In genomic region chr19:19606021-19606420, GRCh38 we compare ENCODE assay signal across 9 cellular contexts. TPM values are rescaled to one million over a fixed set of nuclear protein-coding genes. Genes with fewer than 3 reads are reported as not detected.
DNase-seq lines count a peak whose midpoint lies in the region; ATAC-seq and TF ChIP-seq lines count a peak whose summit lies in the region.
"Had no signal": no experiment of that assay in that cellular context is flagged by ENCODE, and none has a peak within 500 bp of the region (broad histone marks: within the 10 kb centered on the region; RNA-seq: fewer than 3 reads in every experiment).

No MANE protein-coding gene starts in this region.

- H3K9me2 ChIP-seq in hepatocyte (replicated peaks; ENCODE audit: insufficient read depth), result no peaks in the 10 kb centered on the region

- H3K27ac Mint-ChIP-seq in activated CD4-positive, alpha-beta T cell treated with anti-CD3 and anti-CD28 coated beads, Interleukin-2, amount 10 ng/mL, durations not matched to agents 24 days and 14 days, result peak overlapping the region; percentile 91

- H3K27me3 Mint-ChIP-seq in activated CD4-positive, alpha-beta T cell treated with anti-CD3 and anti-CD28 coated beads, Interleukin-2, amount 10 ng/mL, durations not matched to agents 24 days and 14 days, result no peaks in the 10 kb centered on the region

- H3K4me1 ChIP-seq in BLaER1, result peaks cover 45% of the 10 kb centered on the region
- no peaks in the 10 kb centered on the region for H3K4me1 ChIP-seq in hepatocyte (ENCODE audit: insufficient read depth)

- no peaks in the 10 kb centered on the region for H3K36me3 ChIP-seq in BLaER1
- H3K36me3 ChIP-seq in hepatocyte (replicated peaks; ENCODE audit: insufficient read depth, low read depth), result no peaks in the 10 kb centered on the region
- no peaks in the 10 kb centered on the region for H3K36me3 ChIP-seq in H7 (replicated peaks; ENCODE audit: control insufficient read depth, insufficient read depth, low read length)

- H3K27ac ChIP-seq in BLaER1 (peak overlapping the region; percentile 63), hepatocyte (peak overlapping the region; percentile 67)

- H3K79me2 ChIP-seq in hepatocyte, result no peaks in the 10 kb centered on the region

- H3K4me3 Mint-ChIP-seq in activated CD4-positive, alpha-beta T cell treated with anti-CD3 and anti-CD28 coated beads, Interleukin-2, amount 10 ng/mL, durations not matched to agents 24 days and 14 days, result peak overlapping the region; percentile 63

- H4K20me1 ChIP-seq in BLaER1, result no peaks in the 10 kb centered on the region
- H4K20me1 ChIP-seq in hepatocyte (ENCODE audit: insufficient read depth, poor library complexity, severe bottlenecking), result no peaks in the 10 kb centered on the region

- no peak for ATAC-seq in HG03039 (IDR thresholded peaks at IDR 0.05; ENCODE audit: unreplicated experiment)

- DNase-seq in HT-29 (ENCODE audit: low spot score) (peak; percentile 75), hepatocyte (ENCODE audit: low spot score) (peak; percentile 63), H7 (no peak), AG08396 (ENCODE audit: low spot score) (no peak), AG20443 (ENCODE audit: low spot score) (no peak)
- DNase-seq in activated CD4-positive, alpha-beta T cell treated with anti-CD3 and anti-CD28 coated beads, Interleukin-2, amount 10 ng/mL, durations not matched to agents 24 days and 14 days, result peak; percentile 83

- no peaks in the 10 kb centered on the region for H3K9me3 Mint-ChIP-seq in activated CD4-positive, alpha-beta T cell treated with anti-CD3 and anti-CD28 coated beads, Interleukin-2, amount 10 ng/mL, durations not matched to agents 24 days and 14 days

- peaks cover 44% of the 10 kb centered on the region for H3K36me3 Mint-ChIP-seq in activated CD4-positive, alpha-beta T cell treated with anti-CD3 and anti-CD28 coated beads, Interleukin-2, amount 10 ng/mL, durations not matched to agents 24 days and 14 days (ENCODE audit: low read depth)

- H3K9me3 ChIP-seq in BLaER1 (no peaks in the 10 kb centered on the region), hepatocyte (ENCODE audit: low read depth) (no peaks in the 10 kb centered on the region)

- H3K9ac ChIP-seq in BLaER1, result no peak overlapping the region

- no peak overlapping the region for H2AFZ ChIP-seq in hepatocyte

- no peak for TF ChIP-seq CTCF in hepatocyte (IDR thresholded peaks at IDR 0.05; ENCODE audit: poor library complexity)

- H3K4me1 Mint-ChIP-seq in activated CD4-positive, alpha-beta T cell treated with anti-CD3 and anti-CD28 coated beads, Interleukin-2, amount 10 ng/mL, durations not matched to agents 24 days and 14 days, result peaks cover 52% of the 10 kb centered on the region

- H3K4me2 ChIP-seq in BLaER1 (peak overlapping the region; percentile 29), hepatocyte (no peak overlapping the region)

- intact Hi-C loops in activated CD4-positive, alpha-beta T cell treated with anti-CD3 and anti-CD28 coated beads, Interleukin-2, amount 10 ng/mL, durations not matched to agents 24 days and 14 days (cut with micrococcal nuclease), result no loop called here

- H3K4me3 ChIP-seq in BLaER1 (no peak overlapping the region), hepatocyte (no peak overlapping the region), H7 (ENCODE audit: insufficient read depth, low read depth, low read length) (no peak overlapping the region)
- H3K4me3 ChIP-seq: lung had no signal

- no peaks in the 10 kb centered on the region for H3K27me3 ChIP-seq in BLaER1
- no peaks in the 10 kb centered on the region for H3K27me3 ChIP-seq in hepatocyte
- H3K27me3 ChIP-seq in H7 (ENCODE audit: control insufficient read depth, insufficient read depth, low read length), result no peaks in the 10 kb centered on the region

- 85% methylated on average over 1 of the region's 1 CpG for WGBS in hepatocyte (ENCODE audit: low lambda C conversion rate, missing lambda C conversion rate)

RNA-seq across cellular contexts. Expression of gene PBX4, which starts 12.5 kb away (rescaled TPM):
- total RNA-seq in HT-29 (2014; rRNA removed; shearing (Covaris generic)), result 2.5 and 3.3 TPM in 2 replicates
- total RNA-seq in activated CD4-positive, alpha-beta T cell treated with anti-CD3 and anti-CD28 coated beads, Interleukin-2, amount 10 ng/mL, durations not matched to agents 24 days and 14 days, result 19.2 and 20.5 TPM in 2 replicates
- 0.64 and 3.2 TPM in 2 replicates for total RNA-seq in hepatocyte
- polyA plus RNA-seq in hepatocyte, result 2.5 and 4.3 TPM in 2 replicates
- 0.94 and 2.7 TPM in 2 replicates for total RNA-seq in H7 (2014; rRNA removed; shearing (Covaris generic))

RNA-seq across cellular contexts. Expression of gene LPAR2, which starts 22.0 kb away (rescaled TPM):
- 14.1 and 16.2 TPM in 2 replicates for total RNA-seq in HT-29 (2014; rRNA removed; shearing (Covaris generic))
- total RNA-seq in activated CD4-positive, alpha-beta T cell treated with anti-CD3 and anti-CD28 coated beads, Interleukin-2, amount 10 ng/mL, durations not matched to agents 24 days and 14 days, result 21.9 and 23.9 TPM in 2 replicates
- 11.5 and 20.1 TPM in 2 replicates for total RNA-seq in hepatocyte
- 33.1 and 42.6 TPM in 2 replicates for polyA plus RNA-seq in hepatocyte
- total RNA-seq in H7 (2014; rRNA removed; shearing (Covaris generic)), result 44.0 and 45.0 TPM in 2 replicates

RNA-seq across cellular contexts. Expression of gene GMIP, which starts 37.4 kb away (rescaled TPM):
- total RNA-seq in HT-29 (2014; rRNA removed; shearing (Covaris generic)), result 15.9 and 19.3 TPM in 2 replicates
- total RNA-seq in activated CD4-positive, alpha-beta T cell treated with anti-CD3 and anti-CD28 coated beads, Interleukin-2, amount 10 ng/mL, durations not matched to agents 24 days and 14 days, result 56.1 and 61.2 TPM in 2 replicates
- total RNA-seq in hepatocyte, result 4.5 and 5.6 TPM in 2 replicates
- polyA plus RNA-seq in hepatocyte, result 11.4 and 13.0 TPM in 2 replicates
- 6.6 and 6.7 TPM in 2 replicates for total RNA-seq in H7 (2014; rRNA removed; shearing (Covaris generic))

RNA-seq across cellular contexts. Expression of gene ATP13A1, which starts 57.5 kb away (rescaled TPM):
- 38.8 and 42.0 TPM in 2 replicates for total RNA-seq in HT-29 (2014; rRNA removed; shearing (Covaris generic))
- total RNA-seq in activated CD4-positive, alpha-beta T cell treated with anti-CD3 and anti-CD28 coated beads, Interleukin-2, amount 10 ng/mL, durations not matched to agents 24 days and 14 days, result 85.9 and 89.2 TPM in 2 replicates
- 53.0 and 113 TPM in 2 replicates for total RNA-seq in hepatocyte
- polyA plus RNA-seq in hepatocyte, result 92.0 and 97.5 TPM in 2 replicates
- total RNA-seq in H7 (2014; rRNA removed; shearing (Covaris generic)), result 36.2 and 40.6 TPM in 2 replicates

Comparison
In these comparisons a context has a peak if more than half of its experiments do, and no peak if none do; other contexts are left out.
1. DNase-seq: peak in HT-29 (single experiment), activated CD4-positive, alpha-beta T cell treated with anti-CD3 and anti-CD28 coated beads, Interleukin-2, amount 10 ng/mL, durations not matched to agents 24 days and 14 days (single experiment) and hepatocyte (single experiment); none in H7 (single experiment), AG08396 (single experiment) and AG20443 (single experiment).